Comparison of ENCODE assay signal across 33 cellular contexts in the genomic region with DNA sequence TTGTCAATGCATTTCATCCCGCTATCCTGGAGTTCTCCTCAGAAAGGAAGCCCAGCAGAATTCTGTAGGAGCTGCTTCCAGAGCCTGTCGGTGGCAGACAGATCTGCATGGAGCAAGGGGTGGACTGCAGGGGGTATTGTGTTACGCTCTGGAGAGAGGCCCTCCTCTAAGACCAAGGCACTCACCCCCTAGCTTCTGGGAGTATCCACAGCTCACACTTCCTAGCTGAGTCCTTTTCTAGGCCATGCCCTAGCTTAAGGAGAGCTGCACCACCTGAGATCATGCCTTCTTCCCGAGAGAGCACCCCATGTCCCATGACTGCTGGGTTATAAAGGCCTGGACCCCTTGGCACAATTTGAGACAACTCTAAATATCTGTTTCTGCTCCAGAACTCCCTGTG. TPM values are rescaled to one million over a fixed set of nuclear protein-coding genes. Genes with fewer than 3 reads are reported as not detected.
"Had no signal": no experiment of that assay in that cellular context is flagged by ENCODE, and none has a peak within 500 bp of the region (broad histone marks: within the 10 kb centered on the region; RNA-seq: fewer than 3 reads in every experiment).

No MANE protein-coding gene starts in this region.

- H3K27ac ChIP-seq: colonic mucosa, epithelial cell of prostate, esophagus squamous epithelium, gastrocnemius medialis, heart right ventricle, left lung, lower lobe of right lung had no signal

- ATAC-seq: effector memory CD8-positive, alpha-beta T cell; esophagus mucosa; gastrocnemius medialis; heart right ventricle; left cardiac atrium; left lung; left ventricle myocardium superior; lower lobe of right lung; mucosa of descending colon had no signal

- H3K27me3 ChIP-seq: colonic mucosa, esophagus squamous epithelium, gastrocnemius medialis, heart right ventricle, left lung had no signal

- FAIRE-seq: endometrium, islet of Langerhans, keratinocyte had no signal

- H3K4me1 Mint-ChIP-seq: mesothelial cell of epicardium had no signal

- H3K4me3 ChIP-seq: colonic mucosa, esophagus squamous epithelium, gastrocnemius medialis, heart right ventricle, left lung, lower lobe of right lung, mucosa of descending colon had no signal

- H3K4me1 ChIP-seq: colonic mucosa, esophagus squamous epithelium, gastrocnemius medialis, heart right ventricle, left lung, lower lobe of right lung had no signal

- H3K36me3 ChIP-seq: colonic mucosa, esophagus squamous epithelium, gastrocnemius medialis, heart right ventricle, left lung, lower lobe of right lung had no signal

- H3K4me3 Mint-ChIP-seq: dendritic cell treated with granulocyte-macrophage colony-stimulating factor and Interleukin-4, amounts not matched to agents 40 ng/mL and 50 ng/mL, for 4 days; effector memory CD8-positive, alpha-beta T cell; endodermal cell; mesothelial cell of epicardium had no signal

- H3K36me3 Mint-ChIP-seq: mesothelial cell of epicardium had no signal

- H3K9me3 ChIP-seq: colonic mucosa, esophagus squamous epithelium, gastrocnemius medialis, lower lobe of right lung, mucosa of descending colon had no signal

- DNase-seq: colonic mucosa; cortex of kidney; effector CD8-positive, alpha-beta T cell; effector memory CD8-positive, alpha-beta T cell; endodermal cell; erythroblast; esophagus squamous epithelium; foreskin fibroblast; foreskin melanocyte; gastrocnemius medialis; glutamatergic neuron; head of caudate nucleus; heart right ventricle; hippocampal formation; left cardiac atrium; left lung; left ventricle myocardium superior; lower lobe of right lung; mesenchymal stem cell; mucosa of descending colon had no signal

- H3K27ac Mint-ChIP-seq: dendritic cell treated with granulocyte-macrophage colony-stimulating factor and Interleukin-4, amounts not matched to agents 40 ng/mL and 50 ng/mL, for 4 days; effector memory CD8-positive, alpha-beta T cell; endodermal cell; mesothelial cell of epicardium had no signal

RNA-seq across cellular contexts. Expression of a gene that starts 39.1 kb away (rescaled TPM):
- total RNA-seq: dermis microvascular lymphatic vessel endothelial cell, esophagus mucosa, esophagus squamous epithelium, gastrocnemius medialis, glomerular endothelial cell, heart right ventricle, kidney epithelial cell, left cardiac atrium, left lung, left ventricle myocardium superior, lower leg skin, lower lobe of right lung, lung microvascular endothelial cell, myocyte had no signal
- polyA plus RNA-seq: heart right ventricle had no signal
